Comparison of ENCODE assay signal across 8 cellular contexts in the genomic region with DNA sequence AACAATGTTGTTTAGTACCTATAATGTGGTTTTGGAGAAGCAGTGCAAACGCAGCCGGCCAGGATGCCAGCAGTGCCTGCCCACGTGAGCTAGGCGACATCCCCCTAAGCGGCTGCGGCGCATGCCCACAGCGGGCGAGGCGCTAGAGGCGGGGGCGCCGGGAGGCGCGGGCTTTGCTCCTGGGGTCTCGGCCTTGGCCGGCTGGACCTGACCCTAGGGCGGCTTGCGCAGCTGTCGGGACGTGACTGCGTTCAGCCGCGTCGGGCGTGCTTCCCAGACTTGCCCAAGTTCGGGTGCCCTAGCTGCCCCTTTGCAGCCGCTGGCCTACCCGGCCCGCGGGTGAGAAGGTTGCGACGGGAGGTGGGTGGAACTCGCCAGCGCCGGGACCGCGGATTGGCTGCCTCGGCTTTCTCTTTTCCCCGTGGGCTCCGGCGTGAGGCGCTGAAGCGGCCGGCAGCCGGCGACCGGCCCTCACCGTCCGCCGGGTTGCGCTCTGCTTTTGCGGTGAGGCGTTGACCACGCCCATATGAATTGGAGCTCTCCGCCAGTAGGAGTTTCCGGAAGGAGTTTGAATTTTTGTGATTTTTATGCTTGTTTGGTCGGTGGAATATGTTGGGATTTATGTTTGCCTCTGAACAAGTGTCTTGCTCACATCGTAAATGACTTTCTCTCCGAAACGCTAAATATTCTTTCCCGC. TPM values are rescaled to one million over a fixed set of nuclear protein-coding genes. Genes with fewer than 3 reads are reported as not detected.
DNase-seq lines count a peak whose midpoint lies in the region; ATAC-seq and TF ChIP-seq lines count a peak whose summit lies in the region.

A gene (plus strand): TSS at position 122 of the 697 bp plus-strand sequence. CDS start 599 bp downstream, outside the sequence.

- H3K27me3 ChIP-seq in GM23338 (ENCODE audit: insufficient read depth): no peaks in the 10 kb centered on the region

- peaks cover 7% of the 10 kb centered on the region; the same call in 2 of the 3 replicates for H3K4me1 Mint-ChIP-seq in GM23338
- peaks cover 6% of the 10 kb centered on the region for H3K4me1 Mint-ChIP-seq in activated T-helper 17 cell treated with anti-CD3 and anti-CD28 coated beads, Interleukin-2, amount 50 U/mL, for 72 hours
- peaks cover 7 to 18% of the 10 kb centered on the region in 2 donors for H3K4me1 Mint-ChIP-seq in natural killer cell treated with Interleukin-12 subunit alpha and Interleukin-12 subunit beta and Interleukin-15 and Interleukin-18, amount 100 ng/mL, for 72 hours (ENCODE audit: low read depth in 2 of 2)

- peak within 1 kb of the TSS; percentile 91 for H3K4me3 Mint-ChIP-seq in GM23338
- peak within 1 kb of the TSS; percentile 93 for H3K4me3 Mint-ChIP-seq in activated T-helper 17 cell treated with anti-CD3 and anti-CD28 coated beads, Interleukin-2, amount 50 U/mL, for 72 hours
- peak within 1 kb of the TSS; percentile 88 for H3K4me3 Mint-ChIP-seq in natural killer cell treated with Interleukin-12 subunit alpha and Interleukin-12 subunit beta and Interleukin-15 and Interleukin-18, amount 100 ng/mL, for 72 hours

- H3K4me2 ChIP-seq in GM23338: peak within 1 kb of the TSS; percentile 84

- peaks cover 15% of the 10 kb centered on the region; the same call in 1 of the 2 replicates for H3K79me2 ChIP-seq in GM23338 (replicated peaks; ENCODE audit: insufficient read depth)

- no peaks in the 10 kb centered on the region for H3K27me3 Mint-ChIP-seq in GM23338 (ENCODE audit: insufficient read depth, low read depth, poor library complexity)
- no peaks in the 10 kb centered on the region for H3K27me3 Mint-ChIP-seq in activated T-helper 17 cell treated with anti-CD3 and anti-CD28 coated beads, Interleukin-2, amount 50 U/mL, for 72 hours
- no peaks in the 10 kb centered on the region for H3K27me3 Mint-ChIP-seq in natural killer cell treated with Interleukin-12 subunit alpha and Interleukin-12 subunit beta and Interleukin-15 and Interleukin-18, amount 100 ng/mL, for 72 hours

- peak within 1 kb of the TSS; percentile 68 for H3K27ac ChIP-seq in GM23338 (ENCODE audit: low read depth)
- peak within 1 kb of the TSS; percentile 93 for H3K27ac ChIP-seq in RWPE1

- H3K36me3 Mint-ChIP-seq in GM23338 (ENCODE audit: low read depth): no peaks in the 10 kb centered on the region
- H3K36me3 Mint-ChIP-seq in activated T-helper 17 cell treated with anti-CD3 and anti-CD28 coated beads, Interleukin-2, amount 50 U/mL, for 72 hours (ENCODE audit: low read depth): no peaks in the 10 kb centered on the region
- no peaks in the 10 kb centered on the region for H3K36me3 Mint-ChIP-seq in natural killer cell treated with Interleukin-12 subunit alpha and Interleukin-12 subunit beta and Interleukin-15 and Interleukin-18, amount 100 ng/mL, for 72 hours

- POLR2A ChIA-PET in RWPE1 (lab: Yijun Ruan, JAX; ENCODE audit: low non-redundant PET): interaction anchor here (0.8 to 2.6 kb wide), 3 partner anchors 22 to 68 kb away, joined by 6 to 19 read pairs (median 7); a partner anchor contains a TSS

- peak within 1 kb of the TSS; percentile 56 for H3K4me3 ChIP-seq in GM23338

- peak in 1 of 2 experiments; percentile 25; a peak in 2 of 4 replicates for TF ChIP-seq CTCF in GM23338 (conservative IDR thresholded peaks at IDR 0.05; ENCODE audit: low read depth in 2 of 2)
- TF ChIP-seq CTCF in RWPE1 (conservative IDR thresholded peaks at IDR 0.05; ENCODE audit: low read depth): peak; percentile 61

- H3K4me1 ChIP-seq in GM23338 (ENCODE audit: insufficient read depth): peaks cover 4% of the 10 kb centered on the region; the same call in 1 of the 2 replicates

- H3K36me3 ChIP-seq in GM23338 (ENCODE audit: insufficient read depth): no peaks in the 10 kb centered on the region

- DNase-seq in ELR (ENCODE audit: low read depth) (peak; percentile 93), GM23338 (ENCODE audit: low spot score) (peak; percentile 86), LHCN-M2 (ENCODE audit: low read depth) (peak; percentile 90), RWPE1 (ENCODE audit: low spot score) (peak; percentile 89), fibroblast of peridontal ligament (ENCODE audit: extremely low read depth) (peak; percentile 85)
- peak; percentile 93 for DNase-seq in natural killer cell treated with Interleukin-12 subunit alpha and Interleukin-12 subunit beta and Interleukin-15 and Interleukin-18, amount 100 ng/mL, for 72 hours (ENCODE audit: low spot score)
- DNase-seq in stimulated activated naive CD8-positive, alpha-beta T cell treated with anti-CD3 and anti-CD28 coated beads, Interleukin-15, Interleukin-2, amounts not matched to agents 100 U/mL and 50 U/mL, for 24 hours: peak; percentile 85

- H3K9me2 ChIP-seq in GM23338 (ENCODE audit: insufficient read depth): no peaks in the 10 kb centered on the region

- peak; percentile 96 for ATAC-seq in GM23338
- peak; percentile 90 for ATAC-seq in activated T-helper 17 cell treated with anti-CD3 and anti-CD28 coated beads, Interleukin-2, amount 50 U/mL, for 72 hours (replicated peaks)
- ATAC-seq in natural killer cell treated with Interleukin-12 subunit alpha and Interleukin-12 subunit beta and Interleukin-15 and Interleukin-18, amount 100 ng/mL, for 72 hours: peak; percentile 97 to 98
- ATAC-seq in stimulated activated naive CD8-positive, alpha-beta T cell treated with anti-CD3 and anti-CD28 coated beads, Interleukin-15, Interleukin-2, amounts not matched to agents 100 U/mL and 50 U/mL, for 24 hours: peak; percentile 94

- H3K9me3 Mint-ChIP-seq in GM23338: no peaks in the 10 kb centered on the region
- no peaks in the 10 kb centered on the region for H3K9me3 Mint-ChIP-seq in activated T-helper 17 cell treated with anti-CD3 and anti-CD28 coated beads, Interleukin-2, amount 50 U/mL, for 72 hours
- no peaks in the 10 kb centered on the region for H3K9me3 Mint-ChIP-seq in natural killer cell treated with Interleukin-12 subunit alpha and Interleukin-12 subunit beta and Interleukin-15 and Interleukin-18, amount 100 ng/mL, for 72 hours

- peak within 1 kb of the TSS; percentile 74 for H2AFZ ChIP-seq in GM23338

- H3K27ac Mint-ChIP-seq in GM23338: peak within 1 kb of the TSS; percentile 94
- H3K27ac Mint-ChIP-seq in activated T-helper 17 cell treated with anti-CD3 and anti-CD28 coated beads, Interleukin-2, amount 50 U/mL, for 72 hours: peak within 1 kb of the TSS; percentile 93
- peak within 1 kb of the TSS; percentile 88 to 95 for H3K27ac Mint-ChIP-seq in natural killer cell treated with Interleukin-12 subunit alpha and Interleukin-12 subunit beta and Interleukin-15 and Interleukin-18, amount 100 ng/mL, for 72 hours

- H4K20me1 ChIP-seq in GM23338 (replicated peaks; ENCODE audit: insufficient read depth): no peaks in the 10 kb centered on the region

- CTCF ChIA-PET in RWPE1 (lab: Yijun Ruan, JAX): interaction anchor here (0.6 to 2.9 kb wide), 6 partner anchors 13 to 66 kb away, joined by 3 to 21 read pairs (median 4); no protein-coding TSS in a partner anchor

- no peaks in the 10 kb centered on the region for H3F3A ChIP-seq in GM23338 (replicated peaks; ENCODE audit: low read depth)

TF ChIP-seq in GM23338, 12 proteins besides CTCF, POLR2A, EP300 and RAD21:
- TF ChIP-seq CREB1 (CRISPR knock-in tag; IDR thresholded peaks at IDR 0.05; ENCODE audit: low read depth): no peak; the same call in 1 of the 2 replicates
- no peak for TF ChIP-seq EZH2phosphoT487 (IDR thresholded peaks at IDR 0.05; ENCODE audit: unreplicated experiment)
- TF ChIP-seq POLR2AphosphoS5 (IDR thresholded peaks at IDR 0.05; ENCODE audit: low read depth): peak; percentile 87
- TF ChIP-seq, protein P1, sequence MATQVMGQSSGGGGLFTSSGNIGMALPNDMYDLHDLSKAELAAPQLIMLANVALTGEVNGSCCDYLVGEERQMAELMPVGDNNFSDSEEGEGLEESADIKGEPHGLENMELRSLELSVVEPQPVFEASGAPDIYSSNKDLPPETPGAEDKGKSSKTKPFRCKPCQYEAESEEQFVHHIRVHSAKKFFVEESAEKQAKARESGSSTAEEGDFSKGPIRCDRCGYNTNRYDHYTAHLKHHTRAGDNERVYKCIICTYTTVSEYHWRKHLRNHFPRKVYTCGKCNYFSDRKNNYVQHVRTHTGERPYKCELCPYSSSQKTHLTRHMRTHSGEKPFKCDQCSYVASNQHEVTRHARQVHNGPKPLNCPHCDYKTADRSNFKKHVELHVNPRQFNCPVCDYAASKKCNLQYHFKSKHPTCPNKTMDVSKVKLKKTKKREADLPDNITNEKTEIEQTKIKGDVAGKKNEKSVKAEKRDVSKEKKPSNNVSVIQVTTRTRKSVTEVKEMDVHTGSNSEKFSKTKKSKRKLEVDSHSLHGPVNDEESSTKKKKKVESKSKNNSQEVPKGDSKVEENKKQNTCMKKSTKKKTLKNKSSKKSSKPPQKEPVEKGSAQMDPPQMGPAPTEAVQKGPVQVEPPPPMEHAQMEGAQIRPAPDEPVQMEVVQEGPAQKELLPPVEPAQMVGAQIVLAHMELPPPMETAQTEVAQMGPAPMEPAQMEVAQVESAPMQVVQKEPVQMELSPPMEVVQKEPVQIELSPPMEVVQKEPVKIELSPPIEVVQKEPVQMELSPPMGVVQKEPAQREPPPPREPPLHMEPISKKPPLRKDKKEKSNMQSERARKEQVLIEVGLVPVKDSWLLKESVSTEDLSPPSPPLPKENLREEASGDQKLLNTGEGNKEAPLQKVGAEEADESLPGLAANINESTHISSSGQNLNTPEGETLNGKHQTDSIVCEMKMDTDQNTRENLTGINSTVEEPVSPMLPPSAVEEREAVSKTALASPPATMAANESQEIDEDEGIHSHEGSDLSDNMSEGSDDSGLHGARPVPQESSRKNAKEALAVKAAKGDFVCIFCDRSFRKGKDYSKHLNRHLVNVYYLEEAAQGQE (IDR thresholded peaks at IDR 0.05; ENCODE audit: unreplicated experiment): no peak
- TF ChIP-seq, protein P2, sequence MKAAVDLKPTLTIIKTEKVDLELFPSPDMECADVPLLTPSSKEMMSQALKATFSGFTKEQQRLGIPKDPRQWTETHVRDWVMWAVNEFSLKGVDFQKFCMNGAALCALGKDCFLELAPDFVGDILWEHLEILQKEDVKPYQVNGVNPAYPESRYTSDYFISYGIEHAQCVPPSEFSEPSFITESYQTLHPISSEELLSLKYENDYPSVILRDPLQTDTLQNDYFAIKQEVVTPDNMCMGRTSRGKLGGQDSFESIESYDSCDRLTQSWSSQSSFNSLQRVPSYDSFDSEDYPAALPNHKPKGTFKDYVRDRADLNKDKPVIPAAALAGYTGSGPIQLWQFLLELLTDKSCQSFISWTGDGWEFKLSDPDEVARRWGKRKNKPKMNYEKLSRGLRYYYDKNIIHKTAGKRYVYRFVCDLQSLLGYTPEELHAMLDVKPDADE (IDR thresholded peaks at IDR 0.05): 0 out of 2 replicates have a peak, but pooled peaks have one; percentile 2

RNA-seq across cellular contexts. Expression of the gene that starts here (rescaled TPM):
- 14.1 and 21.0 TPM in 2 replicates for total RNA-seq in GM23338 (2014; rRNA removed; shearing (Covaris generic))
- 6.5 and 7.9 TPM in 2 replicates for polyA plus RNA-seq in GM23338 (2016; fragmentation: Nextera tagmentation; extraction: Ambion mirVana)
- 46.6 and 53.1 TPM in 2 replicates for total RNA-seq in LHCN-M2 (2014; rRNA removed)
- 21.6 TPM for polyA plus RNA-seq in LHCN-M2 (2012)
- total RNA-seq in activated T-helper 17 cell treated with anti-CD3 and anti-CD28 coated beads, Interleukin-2, amount 50 U/mL, for 72 hours: 10 to 100 TPM; 16.2 to 29.7 TPM
- 10 to 100 TPM; 13.4 to 24.8 TPM for total RNA-seq in natural killer cell treated with Interleukin-12 subunit alpha and Interleukin-12 subunit beta and Interleukin-15 and Interleukin-18, amount 100 ng/mL, for 72 hours

Comparison
In these comparisons a context has a peak if more than half of its experiments do, and no peak if none do; other contexts are left out.
1. Peak in every context shown above with its lines: DNase-seq, ATAC-seq, H3K4me3 ChIP-seq and H3K27ac ChIP-seq.